ENCODE assay signal across 8 cellular contexts in genomic region chr6:5261545-5262109, GRCh38. TPM values are rescaled to one million over a fixed set of nuclear protein-coding genes. Genes with fewer than 3 reads are reported as not detected.
A peak's percentile ranks its signal among the peaks of the same experiment; 100 is the strongest.
DNase-seq lines count a peak whose midpoint lies in the region; ATAC-seq, FAIRE-seq and TF ChIP-seq lines count a peak whose summit lies in the region.

No MANE protein-coding gene starts in this region.

- peak overlapping the region; percentile 63 for H2AFZ ChIP-seq in HCT116 (ENCODE audit: low read depth, low read length, poor library complexity, severe bottlenecking)
- H2AFZ ChIP-seq in GM12878 (ENCODE audit: control insufficient read depth, low read depth, low read length) = peak overlapping the region; percentile 99

- ATAC-seq in HCT116 = no peak; the same call in 1 of the 2 replicates
- ATAC-seq in GM12878 = no peak
- ATAC-seq in aorta (ENCODE audit: low FRiP score) = no peak

- H3K27ac ChIP-seq in AG04450 (ENCODE audit: low read depth, low read length) = peak overlapping the region; percentile 93
- peak overlapping the region; percentile 97 for H3K27ac ChIP-seq in HCT116 (ENCODE audit: low read depth, low read length)
- H3K27ac ChIP-seq in GM12878 (ENCODE audit: control insufficient read depth, insufficient read depth) = peak overlapping the region; percentile 98
- no peak overlapping the region for H3K27ac ChIP-seq in aorta (ENCODE audit: low read depth in 1 of 2, low read length in 2 of 2)

- H4K20me1 ChIP-seq in HCT116 (ENCODE audit: insufficient read depth) (no peaks in the 10 kb centered on the region), GM12878 (ENCODE audit: control insufficient read depth, insufficient read depth) (no peaks in the 10 kb centered on the region)

- TF ChIP-seq POLR2A in HCT116 (IDR thresholded peaks at IDR 0.05; ENCODE audit: borderline replicate concordance, extremely low read depth, insufficient read depth, insufficient read length) = no peak
- TF ChIP-seq POLR2A in GM12878 (IDR thresholded peaks at IDR 0.05; ENCODE audit: low read depth, low read length) = no peak
- no peak for TF ChIP-seq POLR2A in H54 (IDR thresholded peaks at IDR 0.05; ENCODE audit: low read depth, low read length)

- DNase-seq in AG04450 (ENCODE audit: low read depth, low spot score) (peak; percentile 11), HCT116 (ENCODE audit: low read depth, low spot score) (no peak), GM12878 (ENCODE audit: low read depth, low spot score) (no peak), medulla oblongata (ENCODE audit: extremely low spot score) (peak; percentile 35), aorta (no peak), hippocampal formation (lab: John Stamatoyannopoulos, UW) (no peak), AML-193 (lab: John Stamatoyannopoulos, UW) (no peak), H54 (ENCODE audit: insufficient read length, low spot score) (no peak)

- no peaks in the 10 kb centered on the region for H3K9me2 ChIP-seq in HCT116 (ENCODE audit: insufficient read depth)

- RAD21 ChIA-PET in HCT116 (lab: Charles Lee; ENCODE audit: low non-redundant PET in 1 of 2, low total read pairs in 2 of 2, uncharacterized antibody in 2 of 2, unreplicated experiment in 2 of 2) = no interaction called here
- RAD21 ChIA-PET in GM12878 (lab: Charles Lee; ENCODE audit: unreplicated experiment) = interaction anchor here (1.1 to 2.2 kb wide), 4 partner anchors 34 to 118 kb away, joined by 3 to 19 read pairs (median 7); no protein-coding TSS in a partner anchor

- no peak for TF ChIP-seq EP300 in GM12878 (IDR thresholded peaks at IDR 0.05; ENCODE audit: borderline replicate concordance in 1 of 2, control insufficient read depth in 1 of 2, low read depth in 2 of 2, low read length in 2 of 2)

- H3K9ac ChIP-seq in HCT116 (ENCODE audit: low read length) = peak overlapping the region; percentile 83
- peak overlapping the region; percentile 92 for H3K9ac ChIP-seq in GM12878 (ENCODE audit: control insufficient read depth, insufficient read depth, low read length)

- no peaks in the 10 kb centered on the region for H3K36me3 ChIP-seq in HCT116 (ENCODE audit: control insufficient read depth in 1 of 2, insufficient read depth in 2 of 2, low read length in 2 of 2)
- no peaks in the 10 kb centered on the region for H3K36me3 ChIP-seq in GM12878 (ENCODE audit: control insufficient read depth in 2 of 2, insufficient read depth in 2 of 2, low read length in 1 of 2)
- H3K36me3 ChIP-seq in aorta (ENCODE audit: control insufficient read depth in 1 of 2, insufficient read depth in 2 of 2, low read length in 1 of 2) = no peaks in the 10 kb centered on the region

- SMC1A ChIA-PET in GM12878 (lab: Charles Lee; ENCODE audit: uncharacterized antibody, unreplicated experiment) = interaction anchor here (1.4 to 2.7 kb wide), 5 partner anchors 13 to 118 kb away, joined by 3 to 12 read pairs (median 6); no protein-coding TSS in a partner anchor

- CTCF ChIA-PET in AG04450 (lab: Charles Lee) = interaction anchor here (0.9 to 1.9 kb wide), 12 partner anchors 9 to 141 kb away, joined by 3 to 14 read pairs (median 4); no protein-coding TSS in a partner anchor
- CTCF ChIA-PET in HCT116 (lab: Charles Lee) = no interaction called here
- CTCF ChIA-PET in GM12878 (lab: Yijun Ruan, JAX) = interaction anchor here (0.7 to 1.7 kb wide), 6 partner anchors 15 to 404 kb away, joined by 3 to 7 read pairs (median 3); no protein-coding TSS in a partner anchor

- no peak for TF ChIP-seq RAD21 in HCT116 (IDR thresholded peaks at IDR 0.05; ENCODE audit: low read depth)
- no peak for TF ChIP-seq RAD21 in GM12878 (IDR thresholded peaks at IDR 0.05; ENCODE audit: insufficient read depth, low read depth, low read length)

- H3K4me2 ChIP-seq in HCT116 (ENCODE audit: low read length) = peak overlapping the region; percentile 77
- peak overlapping the region; percentile 55 for H3K4me2 ChIP-seq in GM12878 (ENCODE audit: control insufficient read depth, insufficient read depth)

- intact Hi-C loops in HCT116 (cut with micrococcal nuclease) (loop anchor here (2.0 kb wide), 1 partner anchor 119 kb away; no protein-coding TSS in a partner anchor), GM12878 (cut with micrococcal nuclease; ENCODE audit: unreplicated experiment) (loop anchor here (1.0 to 5.0 kb wide), 2 partner anchors 17 to 119 kb away; no protein-coding TSS in a partner anchor), aorta (cut with DNase I) (loop anchor here in 1 of 2 donors (2.0 to 10.0 kb wide), 3 partner anchors 47 to 503 kb away; no protein-coding TSS in a partner anchor)

- WGBS in GM12878 (ENCODE audit: insufficient coverage, insufficient replicate concordance, low lambda C conversion rate, missing lambda C conversion rate) = under 1% methylated on average over 19 of the region's 19 CpGs
- WGBS in aorta, 2 donors = 0% methylated on average over 19 of the region's 19 CpGs

- no peaks in the 10 kb centered on the region for H3K9me3 ChIP-seq in AG04450 (ENCODE audit: control insufficient read depth, insufficient read depth, low read length)
- H3K9me3 ChIP-seq in HCT116 (ENCODE audit: control insufficient read depth in 1 of 2, insufficient read depth in 1 of 2, low read depth in 1 of 2, low read length in 2 of 2) = no peaks in the 10 kb centered on the region
- H3K9me3 ChIP-seq in GM12878 (replicated peaks; ENCODE audit: control insufficient read depth, insufficient read depth, low read length) = no peaks in the 10 kb centered on the region
- H3K9me3 ChIP-seq in aorta (ENCODE audit: control insufficient read depth, low read length) = no peaks in the 10 kb centered on the region

- H3K4me1 ChIP-seq in HCT116 (ENCODE audit: control insufficient read depth in 1 of 2, insufficient read depth in 2 of 2, low read length in 2 of 2) = peaks cover 10 to 14% of the 10 kb centered on the region in 2 experiments
- H3K4me1 ChIP-seq in GM12878 (ENCODE audit: control insufficient read depth, insufficient read depth, low read length) = peaks cover 8% of the 10 kb centered on the region; the same call in 1 of the 2 replicates
- peaks cover 0 to 7% of the 10 kb centered on the region in 2 donors for H3K4me1 ChIP-seq in aorta (ENCODE audit: control insufficient read depth in 1 of 2, insufficient read depth in 2 of 2, low read length in 2 of 2)

- TF ChIP-seq CTCF in AG04450 (IDR thresholded peaks at IDR 0.05; ENCODE audit: low read depth, low read length) (no peak), HCT116 (IDR thresholded peaks at IDR 0.05 in 2 of 3, conservative IDR thresholded peaks at IDR 0.05 in 1 of 3; ENCODE audit: borderline replicate concordance in 1 of 3, insufficient read depth in 1 of 3, low read depth in 2 of 3, low read length in 2 of 3) (no peak), GM12878 (IDR thresholded peaks at IDR 0.05 in 2 of 3, conservative IDR thresholded peaks at IDR 0.05 in 1 of 3; ENCODE audit: control insufficient read depth in 2 of 3, extremely low read depth in 1 of 3, insufficient read depth in 1 of 3, low read depth in 3 of 3, low read length in 3 of 3) (no peak)

- in situ Hi-C loops in GM12878 (cut with MboI) = no loop called here

- H3K4me3 ChIP-seq in AG04450 (ENCODE audit: low read depth, low read length) = peak overlapping the region; percentile 92
- H3K4me3 ChIP-seq in HCT116 (replicated peaks in 1 of 2; ENCODE audit: low read depth in 1 of 2, low read length in 2 of 2) = peak overlapping the region; percentile 77 to 92
- peak overlapping the region; percentile 90 for H3K4me3 ChIP-seq in GM12878
- peak overlapping the region; percentile 5 to 80 for H3K4me3 ChIP-seq in aorta (ENCODE audit: low read length in 2 of 2)

- no peak for FAIRE-seq in GM12878 (lab: Jason Lieb, UNC)
- FAIRE-seq in H54 (lab: Jason Lieb, UNC) = no peak

- BruUV-seq in HCT116 (replicated peaks; lab: Mats Ljungman, UMichigan) (TSS peak; percentile 82), GM12878 (replicated peaks; lab: Mats Ljungman, UMichigan) (TSS peak; percentile 86)

- H3K27me3 ChIP-seq in AG04450 (ENCODE audit: control insufficient read depth, insufficient read depth, low read length) = no peaks in the 10 kb centered on the region
- no peaks in the 10 kb centered on the region for H3K27me3 ChIP-seq in HCT116 (ENCODE audit: insufficient read depth, low read length)
- H3K27me3 ChIP-seq in GM12878 (replicated peaks in 1 of 2; ENCODE audit: control insufficient read depth in 2 of 2, insufficient read depth in 2 of 2, low read length in 1 of 2) = no peaks in the 10 kb centered on the region
- H3K27me3 ChIP-seq in aorta (ENCODE audit: control insufficient read depth in 1 of 2, insufficient read depth in 2 of 2, low read length in 1 of 2) = no peaks in the 10 kb centered on the region

- H3K79me2 ChIP-seq in HCT116 (ENCODE audit: insufficient read depth, low read length) (peaks cover 63% of the 10 kb centered on the region), GM12878 (ENCODE audit: control insufficient read depth, insufficient read depth, low read length) (peaks cover 39% of the 10 kb centered on the region)

- POLR2A ChIA-PET in AG04450 (lab: Yijun Ruan, JAX) (interaction anchor here (0.6 to 1.5 kb wide), 3 partner anchors 26 to 1126 kb away, joined by 3 to 9 read pairs (median 8); partner anchors contain the start of gene ECI2), HCT116 (lab: Charles Lee) (no interaction called here), GM12878 (lab: Charles Lee) (interaction anchor here (1.0 to 2.1 kb wide), 2 partner anchors 11 to 42 kb away, joined by 3 to 5 read pairs; no protein-coding TSS in a partner anchor)

RNA-seq across cellular contexts. Expression of gene FARS2, which starts 0.3 kb away (rescaled TPM):
- polyA plus RNA-seq in AG04450 (2011; rRNA removed) = 14.0 and 14.8 TPM in 2 replicates
- polyA minus RNA-seq in AG04450 (2011; rRNA and poly(A)+ RNA removed) = 40.1 and 46.6 TPM in 2 replicates
- total RNA-seq in HCT116 (2021; ENCODE audit: unreplicated experiment) = 13.8 TPM
- polyA plus RNA-seq in HCT116 (2012) = 6.3 and 9.6 TPM in 2 replicates
- total RNA-seq in GM12878 (2013; cell fraction: nucleolus; rRNA removed) = 68.7 and 84.2 TPM in 2 replicates
- total RNA-seq in GM12878 (2014; rRNA removed) = 25.0 and 28.7 TPM in 2 replicates
- 24.6 and 25.1 TPM in 2 replicates for total RNA-seq in GM12878 (2014; rRNA removed; fragmentation: Illumina TruSeq; extraction: Trizol)
- total RNA-seq in GM12878 (2021) = 23.4 and 26.1 TPM in 2 replicates
- 9.9 TPM for polyA plus RNA-seq in GM12878 (2011; ENCODE audit: low read depth)
- polyA plus RNA-seq in GM12878 (2011; rRNA removed) = 18.3 and 22.7 TPM in 2 replicates
- 19.1 and 22.5 TPM in 2 replicates for polyA plus RNA-seq in GM12878 (2011; cell fraction: cytosol; rRNA removed)
- 13.8 and 16.8 TPM in 2 replicates for polyA plus RNA-seq in GM12878 (2011; cell fraction: nucleus; rRNA removed)
- polyA plus RNA-seq in GM12878 (2012) = 10.4 and 12.4 TPM in 2 replicates
- 15.2 and 23.8 TPM in 2 replicates for polyA plus RNA-seq in GM12878 (2014; fragmentation: Illumina TruSeq; extraction: Trizol)
- 10 to 100 TPM; 35.1 to 46.7 TPM for polyA plus RNA-seq in GM12878 (2014; fragmentation: Nextera tagmentation; extraction: Ambion mirVana)
- 16.8 and 20.1 TPM in 2 replicates for polyA plus RNA-seq in GM12878 (2014; rRNA removed)
- 10 to 100 TPM; 33.7 to 34.9 TPM for polyA plus RNA-seq in GM12878 (2016; fragmentation: Nextera tagmentation; extraction: Ambion mirVana)
- polyA minus RNA-seq in GM12878 (2011; rRNA and poly(A)+ RNA removed) = 39.5 and 51.7 TPM in 2 replicates
- 7.9 and 9.4 TPM in 2 replicates for polyA minus RNA-seq in GM12878 (2011; cell fraction: cytosol; rRNA and poly(A)+ RNA removed)
- polyA minus RNA-seq in GM12878 (2011; cell fraction: nucleus; rRNA and poly(A)+ RNA removed) = 42.7 and 79.4 TPM in 2 replicates
- total RNA-seq in aorta = 10 to 100 TPM; 11.1 to 14.2 TPM
- 1 to 10 TPM; 6.3 to 9.9 TPM for polyA plus RNA-seq in aorta

RNA-seq across cellular contexts. Expression of gene LYRM4, which starts 0.9 kb away (rescaled TPM):
- polyA plus RNA-seq in AG04450 (2011; rRNA removed) (38.9 and 41.4 TPM in 2 replicates), GM12878 (2011; rRNA removed) (38.0 and 45.4 TPM in 2 replicates), GM12878 (2014; fragmentation: Illumina TruSeq; extraction: Trizol) (36.5 and 44.2 TPM in 2 replicates), GM12878 (2014; fragmentation: Nextera tagmentation; extraction: Ambion mirVana) (10 to 100 TPM; 65.6 to 66.8 TPM), GM12878 (2014; rRNA removed) (28.5 and 36.3 TPM in 2 replicates), GM12878 (2016; fragmentation: Nextera tagmentation; extraction: Ambion mirVana) (10 to 100 TPM; 56.5 to 58.7 TPM), aorta (10 to 100 TPM; 18.3 to 28.7 TPM)
- polyA minus RNA-seq in AG04450 (2011; rRNA and poly(A)+ RNA removed) = 17.6 and 17.7 TPM in 2 replicates
- total RNA-seq in HCT116 (2021; ENCODE audit: unreplicated experiment) (30.1 TPM), GM12878 (2014; rRNA removed) (38.4 and 38.6 TPM in 2 replicates), GM12878 (2014; rRNA removed; fragmentation: Illumina TruSeq; extraction: Trizol) (32.7 and 32.9 TPM in 2 replicates), GM12878 (2021) (43.7 and 44.3 TPM in 2 replicates), aorta (10 to 100 TPM; 17.9 to 23.9 TPM)
- 19.7 and 20.0 TPM in 2 replicates for polyA plus RNA-seq in HCT116 (2012)
- total RNA-seq in GM12878 (2013; cell fraction: nucleolus; rRNA removed) = 18.2 TPM in 2 replicates
- polyA plus RNA-seq in GM12878 (2011; ENCODE audit: low read depth) = 30.2 TPM
- 35.2 and 42.7 TPM in 2 replicates for polyA plus RNA-seq in GM12878 (2011; cell fraction: cytosol; rRNA removed)
- polyA plus RNA-seq in GM12878 (2011; cell fraction: nucleus; rRNA removed) = 11.0 and 12.8 TPM in 2 replicates
- 28.3 and 30.5 TPM in 2 replicates for polyA plus RNA-seq in GM12878 (2012)
- 15.7 and 17.5 TPM in 2 replicates for polyA minus RNA-seq in GM12878 (2011; rRNA and poly(A)+ RNA removed)
- polyA minus RNA-seq in GM12878 (2011; cell fraction: cytosol; rRNA and poly(A)+ RNA removed) = 9.4 and 11.0 TPM in 2 replicates
- polyA minus RNA-seq in GM12878 (2011; cell fraction: nucleus; rRNA and poly(A)+ RNA removed) = 3.9 and 8.4 TPM in 2 replicates

Comparison
In these comparisons a context has a peak if more than half of its experiments do, and no peak if none do; other contexts are left out.
1. DNase-seq: peak in AG04450 (single experiment) and medulla oblongata (single experiment); none in HCT116 (single experiment), GM12878 (single experiment), aorta (0 of 2), hippocampal formation (0 of 2), AML-193 (0 of 2) and H54 (single experiment).
2. H3K27ac ChIP-seq: peak in AG04450 (single experiment), HCT116 (single experiment) and GM12878 (single experiment); none in aorta (0 of 2).
3. Peak in every context shown above with its lines, with median percentiles within 50 percentile points of each other: H3K4me3 ChIP-seq.